12 cellular contexts compared by ENCODE assay signal in genomic region chr1:15323989-15324866, GRCh38.
A peak's percentile ranks its signal among the peaks of the same experiment; 100 is the strongest.
DNase-seq lines count a peak whose midpoint lies in the region; ATAC-seq and TF ChIP-seq lines count a peak whose summit lies in the region.
"Had no signal": no experiment of that assay in that cellular context is flagged by ENCODE, and none has a peak within 500 bp of the region (broad histone marks: within the 10 kb centered on the region; RNA-seq: fewer than 3 reads in every experiment).

No MANE protein-coding gene starts in this region.

- peak overlapping the region; percentile 53 for H3K4me3 Mint-ChIP-seq in glutamatergic neuron (ENCODE audit: unreplicated experiment)
- H3K4me3 Mint-ChIP-seq: memory B cell; T-helper 2 cell treated with Interferon-gamma antibody and Interleukin-4, amounts not matched to agents 5 μg/mL and 100 μg/mL, for 36 hours had no signal

- H3K4me1 Mint-ChIP-seq in glutamatergic neuron (ENCODE audit: low read depth, unreplicated experiment), result peaks cover 25% of the 10 kb centered on the region
- H3K4me1 Mint-ChIP-seq: memory B cell had no signal

- peak overlapping the region; percentile 51; the same call in 1 of the 2 replicates for H2AFZ ChIP-seq in KMS-11 (ENCODE audit: low read depth)

- H3K27ac Mint-ChIP-seq in glutamatergic neuron (ENCODE audit: unreplicated experiment), result peak overlapping the region; percentile 25
- H3K27ac Mint-ChIP-seq: memory B cell; T-helper 2 cell treated with Interferon-gamma antibody and Interleukin-4, amounts not matched to agents 5 μg/mL and 100 μg/mL, for 36 hours had no signal

- no peaks in the 10 kb centered on the region for H4K20me1 ChIP-seq in KMS-11 (ENCODE audit: insufficient read depth)
- H4K20me1 ChIP-seq: BLaER1 treated with 17β-estradiol and CSF1 and Interleukin-3, amounts not matched to agents 10 nM and 100 nM had no signal

- H3K27ac ChIP-seq in KMS-11 (no peak overlapping the region), SJCRH30 (no peak overlapping the region)
- H3K27ac ChIP-seq: BLaER1 treated with 17β-estradiol and CSF1 and Interleukin-3, amounts not matched to agents 10 nM and 100 nM; foreskin keratinocyte; neutrophil had no signal

- H3K4me2 ChIP-seq in KMS-11 (no peak overlapping the region), skeletal muscle satellite cell (ENCODE audit: low read length) (peak overlapping the region; percentile 42)

- H3K9me3 Mint-ChIP-seq in glutamatergic neuron (ENCODE audit: unreplicated experiment), result peaks cover 6% of the 10 kb centered on the region

- peaks cover 5% of the 10 kb centered on the region for H3K27me3 Mint-ChIP-seq in glutamatergic neuron (ENCODE audit: unreplicated experiment)

- ATAC-seq in GM18498 (IDR thresholded peaks at IDR 0.05; ENCODE audit: unreplicated experiment), result no peak
- ATAC-seq in HG02852 (IDR thresholded peaks at IDR 0.05; ENCODE audit: unreplicated experiment), result no peak

- no peaks in the 10 kb centered on the region for H3K36me3 ChIP-seq in KMS-11 (ENCODE audit: insufficient read depth)
- H3K36me3 ChIP-seq in SJCRH30, result no peaks in the 10 kb centered on the region
- H3K36me3 ChIP-seq in skeletal muscle satellite cell (ENCODE audit: insufficient read depth, low read length), result no peaks in the 10 kb centered on the region
- H3K36me3 ChIP-seq: BLaER1 treated with 17β-estradiol and CSF1 and Interleukin-3, amounts not matched to agents 10 nM and 100 nM; neutrophil had no signal

- H3K9ac ChIP-seq in KMS-11 (no peak overlapping the region), skeletal muscle satellite cell (ENCODE audit: low read depth, low read length) (no peak overlapping the region)
- H3K9ac ChIP-seq: BLaER1 treated with 17β-estradiol and CSF1 and Interleukin-3, amounts not matched to agents 10 nM and 100 nM had no signal

- TF ChIP-seq CTCF in KMS-11 (conservative IDR thresholded peaks at IDR 0.05; ENCODE audit: low read depth, low read length), result no peak
- TF ChIP-seq CTCF in glutamatergic neuron (IDR thresholded peaks at IDR 0.05; ENCODE audit: partially characterized antibody, unreplicated experiment), result no peak

- H3K9me3 ChIP-seq in SJCRH30 (replicated peaks) (no peaks in the 10 kb centered on the region), skeletal muscle satellite cell (replicated peaks; ENCODE audit: low read length) (no peaks in the 10 kb centered on the region)
- H3K9me3 ChIP-seq: neutrophil had no signal

- peaks cover 16% of the 10 kb centered on the region for H3K36me3 Mint-ChIP-seq in glutamatergic neuron (ENCODE audit: unreplicated experiment)
- H3K36me3 Mint-ChIP-seq: memory B cell had no signal

- peaks cover 2% of the 10 kb centered on the region; the same call in 1 of the 2 replicates for H3K27me3 ChIP-seq in KMS-11 (ENCODE audit: insufficient read depth, low read depth)
- no peaks in the 10 kb centered on the region for H3K27me3 ChIP-seq in SJCRH30
- peaks cover 14% of the 10 kb centered on the region for H3K27me3 ChIP-seq in skeletal muscle satellite cell (ENCODE audit: control insufficient read depth, insufficient read depth, low read length)
- H3K27me3 ChIP-seq: BLaER1 treated with 17β-estradiol and CSF1 and Interleukin-3, amounts not matched to agents 10 nM and 100 nM; foreskin keratinocyte had no signal

- H3K79me2 ChIP-seq in KMS-11 (ENCODE audit: insufficient read depth, low read depth), result no peaks in the 10 kb centered on the region

- peak; percentile 51 to 61 for DNase-seq in SJCRH30
- peak; percentile 75 for DNase-seq in glutamatergic neuron
- DNase-seq in KG1 (lab: John Stamatoyannopoulos, UW), result no peak

- H3K4me3 ChIP-seq in KMS-11 (IDR thresholded peaks at IDR 0.05; ENCODE audit: insufficient read depth, low read depth, low read length), result no peak overlapping the region
- peak overlapping the region; percentile 25 for H3K4me3 ChIP-seq in SJCRH30
- no peak overlapping the region for H3K4me3 ChIP-seq in skeletal muscle satellite cell (ENCODE audit: low read length)
- H3K4me3 ChIP-seq: BLaER1 treated with 17β-estradiol and CSF1 and Interleukin-3, amounts not matched to agents 10 nM and 100 nM had no signal

- H3K4me1 ChIP-seq in KMS-11 (ENCODE audit: low read depth, poor library complexity, severe bottlenecking), result no peaks in the 10 kb centered on the region
- peaks cover 30% of the 10 kb centered on the region for H3K4me1 ChIP-seq in SJCRH30
- H3K4me1 ChIP-seq in skeletal muscle satellite cell (ENCODE audit: control insufficient read depth, insufficient read depth, low read length), result peaks cover 20% of the 10 kb centered on the region
- H3K4me1 ChIP-seq: foreskin keratinocyte had no signal
